36 cellular contexts compared by ENCODE assay signal in the genomic region with DNA sequence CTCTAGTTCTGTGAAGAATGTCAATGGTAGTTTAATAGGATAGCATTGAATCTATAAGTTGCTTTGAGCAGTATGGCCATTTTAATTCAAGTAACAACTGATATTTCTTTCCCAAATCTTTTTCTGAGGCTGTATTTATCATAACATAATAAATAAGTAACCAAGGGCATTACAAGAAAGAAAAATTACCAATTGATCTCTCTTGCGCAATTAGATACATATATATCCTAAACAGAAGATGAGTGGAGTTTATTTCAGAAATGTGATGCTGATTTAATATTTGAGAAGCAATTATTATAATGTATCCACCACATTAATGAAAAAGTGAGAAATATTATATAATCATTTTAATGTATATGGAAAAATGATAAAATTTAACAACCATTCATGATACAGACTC.
"Had no signal": no experiment of that assay in that cellular context is flagged by ENCODE, and none has a peak within 500 bp of the region (broad histone marks: within the 10 kb centered on the region; RNA-seq: fewer than 3 reads in every experiment).

No MANE protein-coding gene starts in this region.

- H3K4me3 ChIP-seq: MG63 had no signal

- H3K36me3 ChIP-seq: MG63 had no signal

- H3K9me3 ChIP-seq: MG63 had no signal

- H3K27me3 ChIP-seq: MG63 had no signal

- DNase-seq: Kasumi-1, MG63, MM.1S, MV-4-11, NCI-H1048, NCI-H1092, NCI-H1092 treated with DMSO at 0.1 percent for 48 hours, NCI-H1105, NCI-H1105 treated with DMSO at 0.1 percent for 48 hours, NCI-H1417, NCI-H1417 treated with DMSO at 0.1 percent for 48 hours, NCI-H1436, NCI-H1436 treated with DMSO at 0.1 percent for 48 hours, NCI-H146, NCI-H1694, NCI-H1694 treated with DMSO at 0.1 percent for 48 hours, NCI-H187, NCI-H187 treated with DMSO at 0.1 percent for 48 hours, NCI-H1930, NCI-H2029, NCI-H2029 treated with DMSO at 0.1 percent for 48 hours, NCI-H2081, NCI-H2081 treated with DMSO at 0.1 percent for 48 hours, NCI-H2107, NCI-H2171, NCI-H2171 treated with DMSO at 0.1 percent for 48 hours, NCI-H2227 treated with DMSO at 0.1 percent for 48 hours, NCI-H226, NCI-H345, NCI-H446, NCI-H446 treated with DMSO at 0.1 percent for 48 hours, NCI-H510A, NCI-H510A treated with DMSO at 0.1 percent for 48 hours, NCI-H524, NCI-H524 treated with DMSO at 0.1 percent for 48 hours, NCI-H526 had no signal
